In the genomic region with DNA sequence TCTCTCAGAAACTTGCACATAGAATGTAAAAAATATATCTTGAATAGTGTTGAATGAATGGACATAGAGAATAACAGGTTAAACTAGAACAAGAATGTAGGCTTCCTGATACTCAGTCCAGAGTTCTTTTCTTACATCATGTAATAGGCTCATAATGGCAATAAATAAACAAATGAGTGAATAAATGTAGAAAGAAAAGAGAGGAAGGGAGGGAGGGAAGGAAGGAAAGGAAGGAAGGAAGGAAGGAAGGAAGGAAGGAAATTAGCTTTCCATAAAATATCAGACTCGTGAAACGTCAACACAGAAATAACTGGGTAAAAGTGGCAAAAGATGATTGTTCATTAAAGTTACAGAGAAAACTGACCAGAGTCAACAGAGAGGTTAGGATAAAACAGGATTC, we compare ENCODE assay signal across 25 cellular contexts.
"Had no signal": no experiment of that assay in that cellular context is flagged by ENCODE, and none has a peak within 500 bp of the region (broad histone marks: within the 10 kb centered on the region; RNA-seq: fewer than 3 reads in every experiment).

No MANE protein-coding gene starts in this region.

- H3K9me3 Mint-ChIP-seq: dendritic cell treated with granulocyte-macrophage colony-stimulating factor and Interleukin-4, amounts not matched to agents 40 ng/mL and 50 ng/mL, for 4 days; endodermal cell had no signal

- H3K9me3 ChIP-seq: colonic mucosa, esophagus muscularis mucosa, esophagus squamous epithelium, gastrocnemius medialis, gastroesophageal sphincter, heart left ventricle had no signal

- H3K36me3 ChIP-seq: colonic mucosa, esophagus muscularis mucosa, esophagus squamous epithelium, gastrocnemius medialis, gastroesophageal sphincter, heart left ventricle, heart right ventricle had no signal

- H3K4me3 Mint-ChIP-seq: dendritic cell treated with granulocyte-macrophage colony-stimulating factor and Interleukin-4, amounts not matched to agents 40 ng/mL and 50 ng/mL, for 4 days; effector memory CD8-positive, alpha-beta T cell; endodermal cell had no signal

- H3K27ac Mint-ChIP-seq: dendritic cell treated with granulocyte-macrophage colony-stimulating factor and Interleukin-4, amounts not matched to agents 40 ng/mL and 50 ng/mL, for 4 days; effector memory CD8-positive, alpha-beta T cell; endodermal cell had no signal

- ATAC-seq: effector memory CD8-positive, alpha-beta T cell; foreskin keratinocyte; gastrocnemius medialis; gastroesophageal sphincter; heart left ventricle; heart right ventricle had no signal

- H3K27me3 ChIP-seq: colonic mucosa, dorsolateral prefrontal cortex, esophagus muscularis mucosa, esophagus squamous epithelium, foreskin keratinocyte, gastrocnemius medialis, gastroesophageal sphincter, heart left ventricle, heart right ventricle, hepatocyte had no signal

- H3K27me3 Mint-ChIP-seq: dendritic cell treated with granulocyte-macrophage colony-stimulating factor and Interleukin-4, amounts not matched to agents 40 ng/mL and 50 ng/mL, for 4 days; effector memory CD8-positive, alpha-beta T cell had no signal

- H3K4me3 ChIP-seq: colonic mucosa, coronary artery, dorsolateral prefrontal cortex, esophagus muscularis mucosa, esophagus squamous epithelium, gastrocnemius medialis, gastroesophageal sphincter, heart left ventricle, heart right ventricle, hepatocyte had no signal

- H3K4me1 Mint-ChIP-seq: endodermal cell had no signal

- H3K27ac ChIP-seq: colonic mucosa, coronary artery, dorsolateral prefrontal cortex, epithelial cell of prostate, esophagus muscularis mucosa, esophagus squamous epithelium, foreskin keratinocyte, gastrocnemius medialis, gastroesophageal sphincter, heart left ventricle, heart right ventricle, hepatocyte had no signal

- H3K4me1 ChIP-seq: colonic mucosa, esophagus muscularis mucosa, esophagus squamous epithelium, foreskin keratinocyte, gastrocnemius medialis, gastroesophageal sphincter, heart left ventricle, heart right ventricle had no signal

- DNase-seq: colonic mucosa; cortex of kidney; dermis blood vessel endothelial cell; dorsolateral prefrontal cortex; effector CD4-positive, alpha-beta T cell; effector CD8-positive, alpha-beta T cell; effector memory CD4-positive, alpha-beta T cell; effector memory CD8-positive, alpha-beta T cell; endodermal cell; erythroblast; esophagus squamous epithelium; foreskin fibroblast; foreskin keratinocyte; foreskin melanocyte; gastrocnemius medialis; glutamatergic neuron; head of caudate nucleus; heart left ventricle; heart right ventricle had no signal
